8 cellular contexts compared by ENCODE assay signal in genomic region chr4:6907658-6908191, GRCh38. TPM values are rescaled to one million over a fixed set of nuclear protein-coding genes. Genes with fewer than 3 reads are reported as not detected.
DNase-seq lines count a peak whose midpoint lies in the region; ATAC-seq and TF ChIP-seq lines count a peak whose summit lies in the region.

No MANE protein-coding gene starts in this region.

- no peak overlapping the region for H3K14ac ChIP-seq in mesenchymal stem cell (ENCODE audit: low read length in 2 of 2)

- no peaks in the 10 kb centered on the region for H3K27me3 Mint-ChIP-seq in CD8-positive, alpha-beta memory T cell

- peak; percentile 72 for TF ChIP-seq CTCF in brain microvascular endothelial cell (IDR thresholded peaks at IDR 0.05; ENCODE audit: low read depth, low read length, missing control alignments)

- H3K27ac ChIP-seq in CD8-positive, alpha-beta memory T cell (ENCODE audit: low read depth, low read length), result no peak overlapping the region
- H3K27ac ChIP-seq in brain microvascular endothelial cell (no peak overlapping the region), mesenchymal stem cell (ENCODE audit: low read length, poor library complexity, severe bottlenecking) (no peak overlapping the region)

- H3K9me3 ChIP-seq in CD8-positive, alpha-beta memory T cell (ENCODE audit: low read length), result no peaks in the 10 kb centered on the region
- H3K9me3 ChIP-seq in mesenchymal stem cell (ENCODE audit: control insufficient read depth, low read length), result no peaks in the 10 kb centered on the region

- in situ Hi-C loops in brain microvascular endothelial cell (cut with HindIII; ENCODE audit: low pct_ligation_motif_present, low sequenced_read_pairs), result no loop called here

- no peak overlapping the region for H2BK120ac ChIP-seq in mesenchymal stem cell (ENCODE audit: low read depth, low read length)

- no peaks in the 10 kb centered on the region for H3K27me3 ChIP-seq in CD8-positive, alpha-beta memory T cell (ENCODE audit: insufficient read depth, low read length, poor library complexity, severe bottlenecking)
- H3K27me3 ChIP-seq in brain microvascular endothelial cell (replicated peaks), result no peaks in the 10 kb centered on the region
- peaks cover 4 to 26% of the 10 kb centered on the region in 2 experiments for H3K27me3 ChIP-seq in mesenchymal stem cell (ENCODE audit: control insufficient read depth in 1 of 2, insufficient read depth in 1 of 2, low read length in 2 of 2)

- H2AFZ ChIP-seq in mesenchymal stem cell (ENCODE audit: low read depth, low read length), result no peak overlapping the region

- no peak overlapping the region for H2AK5ac ChIP-seq in mesenchymal stem cell (ENCODE audit: low read length, severe bottlenecking)

- H3K79me1 ChIP-seq in mesenchymal stem cell (replicated peaks; ENCODE audit: low read length, poor library complexity, severe bottlenecking), result peaks cover 23% of the 10 kb centered on the region

- POLR2A ChIA-PET in CD8-positive, alpha-beta memory T cell (lab: Charles Lee), result interaction anchor here (2.1 to 2.3 kb wide), 2 partner anchors 9 to 10 kb away, joined by 8 to 34 read pairs; no protein-coding TSS in a partner anchor

- peaks cover 35 to 48% (median 47%) of the 10 kb centered on the region in 3 donors for H3K4me1 Mint-ChIP-seq in CD8-positive, alpha-beta memory T cell

- ATAC-seq in GM19455 (IDR thresholded peaks at IDR 0.05; ENCODE audit: unreplicated experiment), result no peak
- ATAC-seq in GM21619 (IDR thresholded peaks at IDR 0.05; ENCODE audit: unreplicated experiment), result no peak
- no peak for ATAC-seq in HG03342 (IDR thresholded peaks at IDR 0.05; ENCODE audit: unreplicated experiment)

- no peak overlapping the region for H3K4me3 ChIP-seq in CD8-positive, alpha-beta memory T cell (ENCODE audit: low read length)
- H3K4me3 ChIP-seq in brain microvascular endothelial cell (ENCODE audit: low read depth, low read length) (no peak overlapping the region), mesenchymal stem cell (ENCODE audit: insufficient read depth in 1 of 2, low read depth in 1 of 2, low read length in 2 of 2) (no peak overlapping the region)

- H3K27ac Mint-ChIP-seq in CD8-positive, alpha-beta memory T cell, result peak overlapping the region in 2 of 8 donors; percentile 60 to 79

- no peak overlapping the region for H2BK5ac ChIP-seq in mesenchymal stem cell (ENCODE audit: low read depth, low read length, poor library complexity, severe bottlenecking)

- peak overlapping the region in 1 of 2 experiments; percentile 60 for H3K4ac ChIP-seq in mesenchymal stem cell (ENCODE audit: low read depth in 1 of 2, low read length in 2 of 2)

- peaks cover 45% of the 10 kb centered on the region for H3K4me1 ChIP-seq in CD8-positive, alpha-beta memory T cell (ENCODE audit: insufficient read depth, low read length)
- peaks cover 21% of the 10 kb centered on the region for H3K4me1 ChIP-seq in mesenchymal stem cell (ENCODE audit: control insufficient read depth, insufficient read depth, low read depth, low read length)

- no peak overlapping the region for H3K18ac ChIP-seq in mesenchymal stem cell (ENCODE audit: low read depth in 1 of 2, low read length in 2 of 2)

- no peak overlapping the region for H3K4me2 ChIP-seq in mesenchymal stem cell (ENCODE audit: low read length, poor library complexity, severe bottlenecking)

- CTCF ChIA-PET in CD8-positive, alpha-beta memory T cell (lab: Charles Lee), result interaction anchor here (1.3 to 3.4 kb wide), 8 partner anchors 9 to 162 kb away, joined by 3 to 15 read pairs (median 4); no protein-coding TSS in a partner anchor

- H3K9ac ChIP-seq in mesenchymal stem cell (ENCODE audit: low read length), result no peak overlapping the region

- WGBS in mesenchymal stem cell, result 50% methylated on average over 21 of the region's 22 CpGs

- H3K9me3 Mint-ChIP-seq in CD8-positive, alpha-beta memory T cell, result no peaks in the 10 kb centered on the region

- H4K91ac ChIP-seq in mesenchymal stem cell (ENCODE audit: low read length), result no peak overlapping the region

- peak overlapping the region in 6 of 7 donors; percentile 30 to 94 (median 56) for H3K4me3 Mint-ChIP-seq in CD8-positive, alpha-beta memory T cell

- H3K36me3 ChIP-seq in CD8-positive, alpha-beta memory T cell (ENCODE audit: insufficient read depth, low read length), result no peaks in the 10 kb centered on the region
- no peaks in the 10 kb centered on the region for H3K36me3 ChIP-seq in brain microvascular endothelial cell (replicated peaks)
- no peaks in the 10 kb centered on the region for H3K36me3 ChIP-seq in mesenchymal stem cell (ENCODE audit: control insufficient read depth in 1 of 2, insufficient read depth in 2 of 2, low read depth in 1 of 2, low read length in 2 of 2)

- DNase-seq in CD8-positive, alpha-beta memory T cell, result no peak
- DNase-seq in HPDE6-E6E7 (ENCODE audit: extremely low spot score) (peak; percentile 49), brain microvascular endothelial cell (no peak), mesenchymal stem cell (no peak), NCI-H2196 treated with DMSO at 0.1 percent for 48 hours (lab: John Stamatoyannopoulos, UW; ENCODE audit: unreplicated experiment) (no peak)

- peak overlapping the region; percentile 17 to 62 for H2BK12ac ChIP-seq in mesenchymal stem cell (ENCODE audit: low read length in 2 of 2)

- peaks cover 0 to 4% (median 0%) of the 10 kb centered on the region in 3 donors for H3K36me3 Mint-ChIP-seq in CD8-positive, alpha-beta memory T cell

- H3K23ac ChIP-seq in mesenchymal stem cell (ENCODE audit: low read length in 2 of 2), result no peak overlapping the region

- H2BK15ac ChIP-seq in mesenchymal stem cell (ENCODE audit: low read depth, poor library complexity, severe bottlenecking), result no peak overlapping the region

- no peak overlapping the region for H4K8ac ChIP-seq in mesenchymal stem cell (ENCODE audit: low read length)

RNA-seq across cellular contexts. Expression of gene TBC1D14, which starts 1.9 kb away (rescaled TPM):
- total RNA-seq in CD8-positive, alpha-beta memory T cell, result 10 to 100 TPM; 38.0 to 43.7 TPM
- 48.5 TPM for polyA plus RNA-seq in CD8-positive, alpha-beta memory T cell
- 25.0 TPM for polyA plus RNA-seq in mesenchymal stem cell (2013, experiment 1 of 2)
- polyA plus RNA-seq in mesenchymal stem cell (2013, experiment 2 of 2), result 24.9 TPM
